1 cellular context compared by ENCODE assay signal in the genomic region with DNA sequence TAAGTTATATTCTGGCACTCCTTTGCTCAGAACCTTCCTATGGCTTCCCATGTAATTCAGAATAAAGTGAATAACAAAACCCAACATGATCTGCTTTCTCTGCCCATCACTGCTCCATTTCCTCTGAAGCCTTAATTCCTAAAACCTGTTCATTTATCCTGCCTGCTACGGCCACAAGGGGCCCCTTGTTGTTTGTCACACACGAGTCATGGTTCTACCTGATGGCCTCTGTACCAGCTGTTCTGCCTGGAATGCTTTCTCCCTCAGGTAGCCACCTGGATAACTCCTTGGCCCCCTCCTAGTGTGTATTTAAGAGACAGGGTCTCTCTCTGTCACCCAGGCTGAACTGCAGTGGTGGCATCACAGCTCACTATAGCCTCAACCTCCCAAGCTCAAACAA.
TF ChIP-seq lines count a peak whose summit lies in the region.

No MANE protein-coding gene starts in this region.

TF ChIP-seq in H1, 55 proteins besides CTCF, POLR2A, EP300 and RAD21:
- peak; percentile 76; the same call in 1 of the 2 replicates for TF ChIP-seq TEAD4 (IDR thresholded peaks at IDR 0.05; ENCODE audit: low read depth, low read length)
- TF ChIP-seq TAF1 (IDR thresholded peaks at IDR 0.05; ENCODE audit: low read depth, low read length): no peak
- TF ChIP-seq TCF12 (IDR thresholded peaks at IDR 0.05; ENCODE audit: low read depth, low read length): 0 out of 2 replicates have a peak, but pooled peaks have one; percentile 53
- TF ChIP-seq SUZ12 (IDR thresholded peaks at IDR 0.05; ENCODE audit: low read length): no peak
- TF ChIP-seq CREB1 (IDR thresholded peaks at IDR 0.05): peak; percentile 40; the same call in 1 of the 2 replicates
